2 cellular contexts compared by ENCODE assay signal in genomic region chr4:186689476-186689875, GRCh38.
TF ChIP-seq lines count a peak whose summit lies in the region.

No MANE protein-coding gene starts in this region.

TF ChIP-seq in IMR-90, 13 proteins besides CTCF, POLR2A, EP300 and RAD21:
- TF ChIP-seq CEBPB (IDR thresholded peaks at IDR 0.05; ENCODE audit: low read depth, low read length) (no peak), BHLHE40 (IDR thresholded peaks at IDR 0.05; ENCODE audit: low read depth, low read length) (no peak), NFE2L2 (IDR thresholded peaks at IDR 0.05; ENCODE audit: low read depth, low read length) (no peak), FOS (IDR thresholded peaks at IDR 0.05; ENCODE audit: low read depth, low read length) (no peak), CHD1 (IDR thresholded peaks at IDR 0.05; ENCODE audit: low read depth, low read length) (no peak), USF2 (IDR thresholded peaks at IDR 0.05; ENCODE audit: low read depth, low read length) (no peak), RFX5 (IDR thresholded peaks at IDR 0.05; ENCODE audit: low read depth, low read length) (no peak), MAFK (IDR thresholded peaks at IDR 0.05; ENCODE audit: low read depth, low read length) (no peak), RCOR1 (IDR thresholded peaks at IDR 0.05; ENCODE audit: insufficient replicate concordance, low read length) (no peak), ELK1 (IDR thresholded peaks at IDR 0.05; ENCODE audit: borderline replicate concordance, low read depth, low read length) (no peak)

TF ChIP-seq in H1, 55 proteins besides CTCF, POLR2A, EP300 and RAD21:
- TF ChIP-seq RNF2 (IDR thresholded peaks at IDR 0.05; ENCODE audit: borderline replicate concordance, low read depth, low read length, missing control alignments, poor library complexity, severe bottlenecking) (no peak), POLR2AphosphoS5 (IDR thresholded peaks at IDR 0.05; ENCODE audit: low read depth, low read length) (no peak), TAF7 (optimal IDR thresholded peaks at IDR 0.05; ENCODE audit: borderline replicate concordance, low read depth, low read length) (no peak), FOSL1 (IDR thresholded peaks at IDR 0.05; ENCODE audit: insufficient read depth, low read depth, low read length) (no peak), SP4 (IDR thresholded peaks at IDR 0.05; ENCODE audit: low read length) (no peak)
